9 cellular contexts compared by ENCODE assay signal in genomic region chr15:41513282-41514227, GRCh38. TPM values are rescaled to one million over a fixed set of nuclear protein-coding genes. Genes with fewer than 3 reads are reported as not detected.
DNase-seq lines count a peak whose midpoint lies in the region; ATAC-seq and TF ChIP-seq lines count a peak whose summit lies in the region.
"Had no signal": no experiment of that assay in that cellular context is flagged by ENCODE, and none has a peak within 500 bp of the region (broad histone marks: within the 10 kb centered on the region; RNA-seq: fewer than 3 reads in every experiment).

Gene LTK (minus strand): TSS chr15:41513827. CDS start chr15:41513709, 118 bp downstream.

- no peak for TF ChIP-seq POLR2A in thyroid gland (IDR thresholded peaks at IDR 0.05)

- DNase-seq in DMS79 treated with DMSO at 0.1 percent for 48 hours (lab: John Stamatoyannopoulos, UW) (peak; percentile 46), NCI-H748 treated with DMSO at 0.1 percent for 48 hours (lab: John Stamatoyannopoulos, UW) (peak; percentile 17), colonic mucosa (peak; percentile 42), SKM-1 treated with dmso at 0.1 percent for 144 hours (lab: John Stamatoyannopoulos, UW; ENCODE audit: unreplicated experiment) (no peak), thyroid gland (no peak), NCI-H187 treated with DMSO at 0.1 percent for 48 hours (lab: John Stamatoyannopoulos, UW) (no peak)

- peaks cover 12% of the 10 kb centered on the region for H3K4me1 ChIP-seq in colonic mucosa
- H3K4me1 ChIP-seq in muscle layer of colon (ENCODE audit: insufficient read depth, low read length) = peaks cover 15% of the 10 kb centered on the region
- H3K4me1 ChIP-seq in thyroid gland = peaks cover 23 to 30% of the 10 kb centered on the region in 2 donors

- H3K27me3 ChIP-seq in colonic mucosa (peaks cover 23% of the 10 kb centered on the region), muscle layer of colon (ENCODE audit: control insufficient read depth in 1 of 2, insufficient read depth in 2 of 2, low read length in 2 of 2) (peaks cover 19 to 32% of the 10 kb centered on the region in 2 donors), thyroid gland (peaks cover 18% of the 10 kb centered on the region)

- H3K9me3 ChIP-seq in colonic mucosa (no peaks in the 10 kb centered on the region), muscle layer of colon (ENCODE audit: low read length) (no peaks in the 10 kb centered on the region), thyroid gland (no peaks in the 10 kb centered on the region)

- no peak for ATAC-seq in GM19452 (IDR thresholded peaks at IDR 0.05; ENCODE audit: unreplicated experiment)

- H3K4me3 ChIP-seq in colonic mucosa (peak within 1 kb of the TSS; percentile 40), muscle layer of colon (ENCODE audit: low read depth in 1 of 2, low read length in 2 of 2) (peak within 1 kb of the TSS; percentile 47 to 55), thyroid gland (replicated peaks in 1 of 3) (peak within 1 kb of the TSS in 1 of 3 donors; percentile 15)

- intact Hi-C loops in colonic mucosa (cut with DNase I) = loop anchor here (5.0 kb wide), 1 partner anchor 41 kb away; no protein-coding TSS in a partner anchor
- intact Hi-C loops in thyroid gland (cut with DNase I) = no loop called here

- H3K9ac ChIP-seq in colonic mucosa (ENCODE audit: low read depth in 2 of 2, low read length in 2 of 2) (peak within 1 kb of the TSS; percentile 50 to 73), muscle layer of colon (ENCODE audit: low read length) (no peak within 1 kb of the TSS)

- no peaks in the 10 kb centered on the region for H3K36me3 ChIP-seq in colonic mucosa
- peaks cover 4% of the 10 kb centered on the region for H3K36me3 ChIP-seq in muscle layer of colon (ENCODE audit: insufficient read depth, low read length)
- H3K36me3 ChIP-seq in thyroid gland = no peaks in the 10 kb centered on the region

- WGBS in thyroid gland, 2 donors = 6 to 14% methylated on average over 17 to 33 of the region's 46 CpGs

- no peak within 1 kb of the TSS for H3K27ac ChIP-seq in colonic mucosa
- H3K27ac ChIP-seq in muscle layer of colon (ENCODE audit: low read depth, low read length) = no peak within 1 kb of the TSS
- H3K27ac ChIP-seq in thyroid gland = no peak within 1 kb of the TSS

- TF ChIP-seq CTCF in colonic mucosa (IDR thresholded peaks at IDR 0.05) = no peak
- TF ChIP-seq CTCF in thyroid gland (IDR thresholded peaks at IDR 0.05) = no peak

RNA-seq across cellular contexts. Expression of gene LTK, which starts in this region (rescaled TPM):
- total RNA-seq in colonic mucosa (1 to 10 TPM; 6.9 to 8.2 TPM), thyroid gland (under 1 TPM in 3 of 4 donors, not detected in 1; 0.13 to 0.79 (median 0.22) TPM)
- total RNA-seq: HT1080 had no signal

Comparison
In these comparisons a context has a peak if more than half of its experiments do, and no peak if none do; other contexts are left out.
1. RNA of gene LTK (total RNA-seq): 6.9 to 8.2 TPM in colonic mucosa; 0.13 to 0.79 TPM in thyroid gland; every median in the first group is over 4 times any median in the second.
2. DNase-seq: peak in DMS79 treated with DMSO at 0.1 percent for 48 hours (single experiment), NCI-H748 treated with DMSO at 0.1 percent for 48 hours (single experiment) and colonic mucosa (single experiment); none in SKM-1 treated with dmso at 0.1 percent for 144 hours (single experiment), thyroid gland (0 of 2) and NCI-H187 treated with DMSO at 0.1 percent for 48 hours (single experiment).